ENCODE assay signal across 25 cellular contexts in the genomic region with DNA sequence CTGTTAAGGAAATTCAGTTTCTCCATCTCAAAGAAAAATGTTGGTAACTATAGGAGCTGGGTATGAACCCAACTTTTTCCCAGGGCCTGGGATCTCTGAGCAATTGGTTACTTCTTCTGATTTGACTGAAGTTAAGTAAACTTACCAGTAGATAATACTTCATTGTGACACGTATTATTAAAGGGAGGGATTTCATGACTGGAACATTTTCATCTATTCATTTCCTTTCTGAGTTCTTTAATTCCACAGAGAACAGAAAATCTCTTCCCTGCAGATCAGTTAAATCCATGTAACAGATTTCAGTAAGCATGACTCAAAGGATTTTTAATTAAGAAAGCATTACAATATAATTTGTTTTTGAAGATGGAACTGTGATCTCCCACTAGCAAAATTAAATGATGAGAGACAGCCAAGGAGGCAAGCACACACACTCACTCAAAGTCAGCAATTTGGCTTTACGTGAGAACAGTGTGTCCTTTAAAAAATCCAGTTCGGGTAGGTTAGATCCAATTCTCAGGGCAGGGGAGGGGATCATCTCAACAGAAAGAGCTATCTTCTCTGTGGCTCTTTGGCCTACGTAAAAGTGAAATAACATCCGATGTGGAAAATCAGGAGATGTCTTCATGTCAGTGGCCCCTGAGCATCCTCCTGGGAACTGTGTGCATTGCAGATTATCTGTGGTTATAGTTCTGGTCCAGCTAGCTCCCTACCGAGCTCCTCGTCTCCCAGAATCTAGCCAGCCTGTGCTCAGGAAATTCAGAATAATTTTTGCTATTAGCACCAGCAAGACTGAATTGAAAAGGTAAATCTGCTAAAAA. TPM values are rescaled to one million over a fixed set of nuclear protein-coding genes. Genes with fewer than 3 reads are reported as not detected.
DNase-seq lines count a peak whose midpoint lies in the region; ATAC-seq and TF ChIP-seq lines count a peak whose summit lies in the region.
"Had no signal": no experiment of that assay in that cellular context is flagged by ENCODE, and none has a peak within 500 bp of the region (broad histone marks: within the 10 kb centered on the region; RNA-seq: fewer than 3 reads in every experiment).

No MANE protein-coding gene starts in this region.

- H3K4me2 ChIP-seq in SK-N-SH, result no peak overlapping the region

- peak; percentile 18 for DNase-seq in AG08395 (ENCODE audit: low spot score)
- DNase-seq in coronary artery (ENCODE audit: low spot score), result no peak
- DNase-seq in medulla oblongata (ENCODE audit: extremely low spot score), result peak; percentile 24
- no peak for DNase-seq in stomach
- DNase-seq in SK-N-SH, result no peak
- no peak for DNase-seq in putamen (ENCODE audit: low spot score)
- DNase-seq in activated T-cell treated with anti-CD3 and anti-CD28 coated beads, Interleukin-2, amount 50 U/mL, for 1 hour, result no peak
- DNase-seq: activated CD4-positive, alpha-beta T cell treated with anti-CD3 and anti-CD28 coated beads for 4 hours; activated T-cell treated with anti-CD3 and anti-CD28 coated beads, Interleukin-2, amount 50 U/mL, for 24 hours; AML-193; CD8-positive, alpha-beta T cell; H9; left colon; naive B cell; NCI-H1092; NCI-H187 treated with DMSO at 0.1 percent for 48 hours; NCI-H2171 treated with DMSO at 0.1 percent for 48 hours; NK-92 treated with Interleukin-12 subunit alpha and Interleukin-12 subunit beta, amount 100 ng/mL, for 24 hours; PC-3 had no signal

- no peaks in the 10 kb centered on the region for H4K20me1 ChIP-seq in SK-N-SH (ENCODE audit: insufficient read depth)

- CTCF ChIA-PET in SK-N-SH (lab: Yijun Ruan, JAX), result interaction anchor here (0.8 to 1.1 kb wide), 3 partner anchors 18 to 103 kb away, joined by 3 read pairs; no protein-coding TSS in a partner anchor

- TF ChIP-seq EP300 in stomach (IDR thresholded peaks at IDR 0.05), result no peak
- no peak for TF ChIP-seq EP300 in SK-N-SH (IDR thresholded peaks at IDR 0.05; ENCODE audit: borderline replicate concordance in 1 of 2, low read depth in 1 of 2, low read length in 1 of 2)

- intact Hi-C loops in stomach (cut with DNase I; ENCODE audit: low total_unique reads), result no loop called here

- no peaks in the 10 kb centered on the region for H3K9me2 ChIP-seq in SK-N-SH

- peaks cover 0 to 18% (median 5%) of the 10 kb centered on the region in 4 donors for H3K4me1 ChIP-seq in stomach
- H3K4me1 ChIP-seq in SK-N-SH (ENCODE audit: control insufficient read depth in 1 of 2, insufficient read depth in 2 of 2, low read depth in 1 of 2, low read length in 1 of 2), result no peaks in the 10 kb centered on the region

- no peaks in the 10 kb centered on the region for H3K36me3 ChIP-seq in stomach
- H3K36me3 ChIP-seq in SK-N-SH (replicated peaks in 1 of 2; ENCODE audit: control insufficient read depth in 1 of 2, insufficient read depth in 2 of 2, low read length in 1 of 2), result no peaks in the 10 kb centered on the region

- no peaks in the 10 kb centered on the region for H3F3A ChIP-seq in SK-N-SH (replicated peaks; ENCODE audit: insufficient read depth)

- no peaks in the 10 kb centered on the region for H3K27me3 ChIP-seq in stomach
- peaks cover 17% of the 10 kb centered on the region; the same call in 1 of the 2 replicates for H3K27me3 ChIP-seq in SK-N-SH (ENCODE audit: insufficient read depth)

- no peak overlapping the region for H3K9ac ChIP-seq in SK-N-SH

- TF ChIP-seq RAD21 in SK-N-SH (IDR thresholded peaks at IDR 0.05; ENCODE audit: low read length), result no peak

- H3K4me3 ChIP-seq in coronary artery (no peak overlapping the region), stomach (no peak overlapping the region), SK-N-SH (ENCODE audit: low read depth in 2 of 2, low read length in 1 of 2) (no peak overlapping the region)

- no peak overlapping the region for H2AFZ ChIP-seq in SK-N-SH (ENCODE audit: low read depth)

- no peaks in the 10 kb centered on the region for H3K9me3 ChIP-seq in stomach
- H3K9me3 ChIP-seq in SK-N-SH, result no peaks in the 10 kb centered on the region

- 58 to 79% (median 74%) methylated on average over 7 of the region's 7 CpGs for WGBS in stomach, 5 donors
- 53% methylated on average over 7 of the region's 7 CpGs for WGBS in SK-N-SH (ENCODE audit: low lambda C conversion rate)

- H3K27ac ChIP-seq in coronary artery (peak overlapping the region; percentile 1 to 60), stomach (peak overlapping the region in 4 of 5 donors; percentile 23 to 75 (median 60)), SK-N-SH (ENCODE audit: low read depth in 2 of 2, low read length in 1 of 2) (no peak overlapping the region)

- no peak for TF ChIP-seq CTCF in coronary artery (IDR thresholded peaks at IDR 0.05)
- TF ChIP-seq CTCF in stomach (IDR thresholded peaks at IDR 0.05), result no peak
- no peak for TF ChIP-seq CTCF in SK-N-SH (IDR thresholded peaks at IDR 0.05)

- POLR2A ChIA-PET in SK-N-SH (lab: Yijun Ruan, JAX), result no interaction called here

- no peak for TF ChIP-seq POLR2A in stomach (IDR thresholded peaks at IDR 0.05)

- ATAC-seq in GM21723 (IDR thresholded peaks at IDR 0.05; ENCODE audit: unreplicated experiment), result no peak
- ATAC-seq: CD8-positive, alpha-beta T cell; left colon; PC-3 had no signal

- no peaks in the 10 kb centered on the region for H3K79me2 ChIP-seq in SK-N-SH (ENCODE audit: insufficient read depth)

TF ChIP-seq in SK-N-SH, 30 proteins besides CTCF, POLR2A, EP300 and RAD21:
- TF ChIP-seq TCF12 (IDR thresholded peaks at IDR 0.05) (no peak), TAF1 (IDR thresholded peaks at IDR 0.05; ENCODE audit: borderline replicate concordance, low read depth, low read length) (no peak), POLR2AphosphoS5 (IDR thresholded peaks at IDR 0.05; ENCODE audit: low read depth, low read length) (no peak), NRF1 (IDR thresholded peaks at IDR 0.05; ENCODE audit: low read depth, low read length) (no peak), USF2 (IDR thresholded peaks at IDR 0.05; ENCODE audit: borderline replicate concordance, low read depth, low read length) (no peak), ELF1 (IDR thresholded peaks at IDR 0.05) (no peak), FOSL2 (IDR thresholded peaks at IDR 0.05; ENCODE audit: borderline replicate concordance, low read depth) (no peak), TEAD4 (IDR thresholded peaks at IDR 0.05; ENCODE audit: borderline replicate concordance, insufficient read depth) (no peak), MEF2A (IDR thresholded peaks at IDR 0.05; ENCODE audit: borderline replicate concordance, low read depth) (no peak), RXRA (IDR thresholded peaks at IDR 0.05; ENCODE audit: borderline replicate concordance, low read depth) (no peak), RCOR1 (IDR thresholded peaks at IDR 0.05; ENCODE audit: low read length) (no peak), EZH2phosphoT487 (IDR thresholded peaks at IDR 0.05; ENCODE audit: borderline replicate concordance, low read depth) (no peak), ZBTB33 (IDR thresholded peaks at IDR 0.05; ENCODE audit: borderline replicate concordance, low read depth) (no peak), MXI1 (IDR thresholded peaks at IDR 0.05; ENCODE audit: low read depth, low read length) (no peak), GABPA (IDR thresholded peaks at IDR 0.05; ENCODE audit: low read depth) (no peak), FOXM1 (IDR thresholded peaks at IDR 0.05; ENCODE audit: low read depth) (no peak)
- TF ChIP-seq, protein P1, sequence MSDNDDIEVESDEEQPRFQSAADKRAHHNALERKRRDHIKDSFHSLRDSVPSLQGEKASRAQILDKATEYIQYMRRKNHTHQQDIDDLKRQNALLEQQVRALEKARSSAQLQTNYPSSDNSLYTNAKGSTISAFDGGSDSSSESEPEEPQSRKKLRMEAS (IDR thresholded peaks at IDR 0.05; ENCODE audit: low read depth), result no peak
- TF ChIP-seq, protein P2, sequence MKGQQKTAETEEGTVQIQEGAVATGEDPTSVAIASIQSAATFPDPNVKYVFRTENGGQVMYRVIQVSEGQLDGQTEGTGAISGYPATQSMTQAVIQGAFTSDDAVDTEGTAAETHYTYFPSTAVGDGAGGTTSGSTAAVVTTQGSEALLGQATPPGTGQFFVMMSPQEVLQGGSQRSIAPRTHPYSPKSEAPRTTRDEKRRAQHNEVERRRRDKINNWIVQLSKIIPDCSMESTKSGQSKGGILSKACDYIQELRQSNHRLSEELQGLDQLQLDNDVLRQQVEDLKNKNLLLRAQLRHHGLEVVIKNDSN (IDR thresholded peaks at IDR 0.05; ENCODE audit: borderline replicate concordance, low read depth), result no peak

RNA-seq across cellular contexts. Expression of gene MYOC, which starts 10.8 kb away (rescaled TPM):
- total RNA-seq in stomach, result 10 to 100 TPM in 2 of 5 donors, 1 to 10 TPM in 1, under 1 TPM in 1, not detected in 1; 0.37 to 83.9 (median 11.5) TPM
- 1 to 10 TPM in 1 of 3 donors, under 1 TPM in 2; 0.25 to 2.9 (median 0.92) TPM for polyA plus RNA-seq in stomach
- not detected in 2 replicates for polyA plus RNA-seq in SK-N-SH (2012; rRNA removed)
- polyA plus RNA-seq in SK-N-SH (2012; cell fraction: cytosol; rRNA removed), result not detected in 2 replicates
- polyA plus RNA-seq in SK-N-SH (2012; cell fraction: nucleus; rRNA removed), result not detected in 2 replicates
- total RNA-seq: A172; CD8-positive, alpha-beta T cell; chondrocyte; H9; HT-29; PC-3 had no signal

RNA-seq across cellular contexts. Expression of gene MYOCOS, which starts 41.2 kb away (rescaled TPM):
- not detected for total RNA-seq in stomach
- polyA plus RNA-seq in stomach (not detected), SK-N-SH (2012; rRNA removed) (not detected in 2 replicates)
- not detected in 2 replicates for polyA plus RNA-seq in SK-N-SH (2012; cell fraction: cytosol; rRNA removed)
- polyA plus RNA-seq in SK-N-SH (2012; cell fraction: nucleus; rRNA removed), result 0.02 TPM in 1 of 2 replicates, not detected in the other
- total RNA-seq: A172; CD8-positive, alpha-beta T cell; HT-29; left colon; PC-3; subcutaneous adipose tissue had no signal
- polyA plus RNA-seq: adipose tissue had no signal

Comparison
In these comparisons a context has a peak if more than half of its experiments do, and no peak if none do; other contexts are left out.
1. DNase-seq: peak in AG08395 (single experiment) and medulla oblongata (single experiment); none in coronary artery (single experiment), stomach (single experiment), SK-N-SH (single experiment), putamen (single experiment) and activated T-cell treated with anti-CD3 and anti-CD28 coated beads, Interleukin-2, amount 50 U/mL, for 1 hour (single experiment).
2. H3K27ac ChIP-seq: peak in coronary artery (2 of 2) and stomach (4 of 5); none in SK-N-SH (0 of 2).